In the genomic region with DNA sequence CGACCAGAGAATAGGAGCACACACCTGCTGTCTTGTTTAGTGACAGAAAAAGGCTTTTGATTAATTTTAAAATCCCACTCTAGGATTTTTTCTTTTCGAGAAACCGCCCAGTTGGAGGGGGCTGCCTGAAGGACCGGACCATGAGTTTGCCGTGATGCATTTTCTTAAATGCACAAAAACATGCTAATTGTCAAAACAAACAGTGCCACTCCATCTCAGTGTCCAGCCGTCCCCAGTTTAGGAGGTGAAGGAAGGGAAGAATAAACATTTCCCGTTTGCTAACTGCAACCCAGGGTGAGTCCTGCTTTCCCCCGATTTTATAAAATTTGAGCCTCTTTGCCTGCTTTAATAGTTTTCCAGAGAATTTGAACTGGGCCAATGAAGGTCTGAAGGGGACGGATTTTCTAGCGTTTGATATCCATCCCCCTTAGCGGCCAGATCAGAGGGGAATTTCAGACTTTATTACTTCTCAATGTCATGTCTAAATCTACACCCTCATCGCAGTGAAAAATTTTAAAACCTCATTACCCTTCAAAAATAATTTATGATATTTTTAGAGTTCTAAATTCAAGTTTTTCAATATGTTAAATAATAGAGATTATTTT, we compare ENCODE assay signal across 1 cellular context.
TF ChIP-seq lines count a peak whose summit lies in the region.

No MANE protein-coding gene starts in this region.

TF ChIP-seq in IMR-90, 13 proteins besides CTCF, POLR2A, EP300 and RAD21 (continued from another document):
- TF ChIP-seq MAZ (IDR thresholded peaks at IDR 0.05; ENCODE audit: borderline replicate concordance, low read depth, low read length) (no peak), RFX5 (IDR thresholded peaks at IDR 0.05; ENCODE audit: low read depth, low read length) (no peak), MAFK (IDR thresholded peaks at IDR 0.05; ENCODE audit: low read depth, low read length) (no peak), SMC3 (IDR thresholded peaks at IDR 0.05; ENCODE audit: low read depth, low read length) (no peak), FOS (IDR thresholded peaks at IDR 0.05; ENCODE audit: low read depth, low read length) (no peak), RCOR1 (IDR thresholded peaks at IDR 0.05; ENCODE audit: insufficient replicate concordance, low read length) (no peak), MXI1 (IDR thresholded peaks at IDR 0.05; ENCODE audit: borderline replicate concordance, low read depth, low read length) (no peak), NFE2L2 (IDR thresholded peaks at IDR 0.05; ENCODE audit: low read depth, low read length) (no peak), CEBPB (IDR thresholded peaks at IDR 0.05; ENCODE audit: low read depth, low read length) (no peak)
- TF ChIP-seq, protein P1, sequence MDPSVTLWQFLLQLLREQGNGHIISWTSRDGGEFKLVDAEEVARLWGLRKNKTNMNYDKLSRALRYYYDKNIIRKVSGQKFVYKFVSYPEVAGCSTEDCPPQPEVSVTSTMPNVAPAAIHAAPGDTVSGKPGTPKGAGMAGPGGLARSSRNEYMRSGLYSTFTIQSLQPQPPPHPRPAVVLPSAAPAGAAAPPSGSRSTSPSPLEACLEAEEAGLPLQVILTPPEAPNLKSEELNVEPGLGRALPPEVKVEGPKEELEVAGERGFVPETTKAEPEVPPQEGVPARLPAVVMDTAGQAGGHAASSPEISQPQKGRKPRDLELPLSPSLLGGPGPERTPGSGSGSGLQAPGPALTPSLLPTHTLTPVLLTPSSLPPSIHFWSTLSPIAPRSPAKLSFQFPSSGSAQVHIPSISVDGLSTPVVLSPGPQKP (IDR thresholded peaks at IDR 0.05; ENCODE audit: borderline replicate concordance, low read depth, low read length) = no peak
- TF ChIP-seq, protein P2, sequence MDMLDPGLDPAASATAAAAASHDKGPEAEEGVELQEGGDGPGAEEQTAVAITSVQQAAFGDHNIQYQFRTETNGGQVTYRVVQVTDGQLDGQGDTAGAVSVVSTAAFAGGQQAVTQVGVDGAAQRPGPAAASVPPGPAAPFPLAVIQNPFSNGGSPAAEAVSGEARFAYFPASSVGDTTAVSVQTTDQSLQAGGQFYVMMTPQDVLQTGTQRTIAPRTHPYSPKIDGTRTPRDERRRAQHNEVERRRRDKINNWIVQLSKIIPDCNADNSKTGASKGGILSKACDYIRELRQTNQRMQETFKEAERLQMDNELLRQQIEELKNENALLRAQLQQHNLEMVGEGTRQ (IDR thresholded peaks at IDR 0.05; ENCODE audit: low read depth, low read length) = no peak
